9 cellular contexts compared by ENCODE assay signal in the genomic region with DNA sequence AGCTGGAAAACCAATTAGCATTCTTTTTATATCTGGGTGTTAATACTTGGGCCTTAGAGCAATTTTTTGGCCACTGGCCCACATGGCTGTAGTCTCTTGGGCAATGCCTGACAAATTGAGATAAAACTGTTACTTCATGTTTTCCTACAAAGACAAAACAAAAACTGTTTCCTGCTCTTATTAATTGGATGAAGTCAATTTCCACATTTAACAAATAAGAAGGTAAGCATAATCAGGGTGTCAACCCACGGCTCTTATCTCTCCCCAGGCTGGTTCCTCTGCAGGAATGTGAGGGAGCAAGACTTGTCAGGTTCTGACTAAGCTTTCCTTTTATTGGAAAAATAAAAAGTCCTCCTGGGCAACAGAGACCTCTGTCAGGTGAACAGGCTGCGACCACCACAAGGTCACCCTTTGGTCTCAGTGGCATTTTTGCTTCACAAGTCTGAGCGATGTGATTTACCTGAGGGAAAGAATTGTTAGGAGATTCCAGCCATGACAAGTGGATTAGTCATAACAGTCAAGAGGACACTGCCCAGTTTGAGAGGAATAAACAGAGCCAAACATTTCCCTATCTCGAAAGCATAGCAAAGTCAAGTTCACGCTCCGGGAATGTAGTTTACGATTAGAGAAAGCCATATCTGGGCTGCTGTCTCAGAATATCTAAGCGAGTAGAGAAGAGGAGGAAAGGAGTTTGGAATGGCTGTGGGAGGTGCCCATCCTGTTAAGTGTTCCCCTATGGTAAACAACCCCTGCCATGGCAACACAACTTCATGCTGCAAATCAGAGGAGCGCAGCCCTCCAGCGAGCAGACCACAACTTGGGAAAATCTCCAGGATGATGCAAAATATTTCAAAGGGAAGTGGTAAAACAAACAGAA.
DNase-seq lines count a peak whose midpoint lies in the region; FAIRE-seq and TF ChIP-seq lines count a peak whose summit lies in the region.
"Had no signal": no experiment of that assay in that cellular context is flagged by ENCODE, and none has a peak within 500 bp of the region (broad histone marks: within the 10 kb centered on the region; RNA-seq: fewer than 3 reads in every experiment).

No MANE protein-coding gene starts in this region.

- H3K36me3 ChIP-seq in liver (ENCODE audit: control insufficient read depth in 4 of 4, insufficient read depth in 3 of 4, low read depth in 1 of 4, low read length in 3 of 4), result no peaks in the 10 kb centered on the region

- TF ChIP-seq CTCF in choroid plexus epithelial cell (conservative IDR thresholded peaks at IDR 0.05; ENCODE audit: low read depth, low read length) (no peak), liver (IDR thresholded peaks at IDR 0.05; ENCODE audit: low read depth, low read length, missing input control) (no peak)

- peaks cover 17 to 37% (median 28%) of the 10 kb centered on the region in 4 donors for H3K4me1 ChIP-seq in liver (ENCODE audit: control insufficient read depth in 4 of 4, insufficient read depth in 4 of 4, low read length in 3 of 4)

- peak; percentile 7 to 34 for TF ChIP-seq RAD21 in liver (IDR thresholded peaks at IDR 0.05)

- H3K27ac ChIP-seq in liver (ENCODE audit: low read depth in 1 of 2, low read length in 2 of 2), result peak overlapping the region; percentile 73 to 81

- H3K4me3 ChIP-seq in choroid plexus epithelial cell (ENCODE audit: low read depth, low read length) (peak overlapping the region; percentile 33), liver (ENCODE audit: low read depth in 1 of 3, low read length in 3 of 3) (peak overlapping the region in 1 of 3 donors; percentile 18)

- DNase-seq in NCI-H2196 (lab: John Stamatoyannopoulos, UW; ENCODE audit: unreplicated experiment) (peak; percentile 5), NCI-H2196 treated with DMSO at 0.1 percent for 48 hours (lab: John Stamatoyannopoulos, UW; ENCODE audit: unreplicated experiment) (no peak), choroid plexus epithelial cell (ENCODE audit: low read depth) (peak; percentile 97), urothelium cell line (ENCODE audit: low spot score) (peak; percentile 75), germinal center (ENCODE audit: low spot score) (no peak), NCI-H1092 treated with DMSO at 0.1 percent for 48 hours (lab: John Stamatoyannopoulos, UW) (no peak), NCI-H1436 (lab: John Stamatoyannopoulos, UW) (no peak)

- H3K9ac ChIP-seq in liver (ENCODE audit: low read depth in 1 of 2, low read length in 2 of 2), result no peak overlapping the region

- no peaks in the 10 kb centered on the region for H3K27me3 ChIP-seq in liver (ENCODE audit: control insufficient read depth in 4 of 4, insufficient read depth in 4 of 4, low read length in 3 of 4)

- no peak for FAIRE-seq in urothelium cell line (lab: Jason Lieb, UNC)
- FAIRE-seq: A204.1 had no signal

- 15% methylated on average over 10 of the region's 10 CpGs for WGBS in liver

- no peaks in the 10 kb centered on the region for H3K9me3 ChIP-seq in liver (ENCODE audit: control insufficient read depth in 4 of 4, low read length in 3 of 4)

TF ChIP-seq in liver, 16 proteins besides CTCF, POLR2A, EP300 and RAD21:
- TF ChIP-seq JUND (IDR thresholded peaks at IDR 0.05) (peak; percentile 69 to 90), ATF3 (IDR thresholded peaks at IDR 0.05) (no peak), SP1 (IDR thresholded peaks at IDR 0.05) (peak; percentile 65), HNF4A (conservative IDR thresholded peaks at IDR 0.05) (peak; percentile 16 to 49), RXRA (IDR thresholded peaks at IDR 0.05) (peak; percentile 8 to 57), EGR1 (IDR thresholded peaks at IDR 0.05; ENCODE audit: low read depth in 2 of 2) (no peak), NR2F2 (IDR thresholded peaks at IDR 0.05) (peak; percentile 78)

Comparison
In these comparisons a context has a peak if more than half of its experiments do, and no peak if none do; other contexts are left out.
1. DNase-seq: peak in NCI-H2196 (single experiment), choroid plexus epithelial cell (single experiment) and urothelium cell line (single experiment); none in NCI-H2196 treated with DMSO at 0.1 percent for 48 hours (single experiment), germinal center (single experiment), NCI-H1092 treated with DMSO at 0.1 percent for 48 hours (single experiment) and NCI-H1436 (single experiment).